8 cellular contexts compared by ENCODE assay signal in the genomic region with DNA sequence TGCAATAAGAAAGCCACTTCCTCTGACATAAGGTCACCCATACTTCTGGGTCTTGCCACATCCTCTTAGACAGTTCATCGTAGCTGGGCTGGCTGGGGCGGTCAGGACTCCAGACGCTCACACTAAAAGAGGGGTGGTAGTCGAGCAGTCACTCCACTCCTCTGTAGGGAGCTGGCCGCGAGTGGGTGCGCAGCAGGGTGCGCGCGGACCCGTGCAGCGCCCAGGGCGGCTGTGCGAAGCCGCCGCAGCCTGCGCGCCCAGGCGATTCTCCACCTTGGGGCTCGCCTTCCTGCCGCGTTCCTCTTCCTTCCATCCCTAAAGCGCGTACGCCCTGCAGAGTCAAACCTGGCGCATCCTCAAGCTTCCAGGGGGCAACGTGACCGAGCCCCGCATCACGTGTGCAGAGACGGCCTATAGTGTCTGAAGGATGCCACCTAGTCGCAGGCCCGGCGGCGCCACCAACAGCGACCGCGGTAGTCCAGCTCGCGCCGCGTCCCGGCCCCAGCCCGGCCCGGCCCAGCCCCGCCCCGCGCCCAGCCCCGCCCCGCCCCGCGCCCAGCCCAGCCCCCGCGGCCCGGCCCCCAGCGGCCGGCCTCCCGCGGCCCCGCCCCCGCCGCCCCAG. TPM values are rescaled to one million over a fixed set of nuclear protein-coding genes. Genes with fewer than 3 reads are reported as not detected.
DNase-seq lines count a peak whose midpoint lies in the region; ATAC-seq and TF ChIP-seq lines count a peak whose summit lies in the region.

No MANE protein-coding gene starts in this region.

- H3K4me1 Mint-ChIP-seq in activated naive CD4-positive, alpha-beta T cell treated with anti-CD3 and anti-CD28 coated beads, Interleukin-2, amount 50 U/mL, for 24 hours: peaks cover 63% of the 10 kb centered on the region
- peaks cover 5% of the 10 kb centered on the region for H3K4me1 Mint-ChIP-seq in glutamatergic neuron (ENCODE audit: low read depth, unreplicated experiment)

- H3K36me3 Mint-ChIP-seq in activated naive CD4-positive, alpha-beta T cell treated with anti-CD3 and anti-CD28 coated beads, Interleukin-2, amount 50 U/mL, for 24 hours: peaks cover 15% of the 10 kb centered on the region
- H3K36me3 Mint-ChIP-seq in glutamatergic neuron (ENCODE audit: unreplicated experiment): peaks cover 5% of the 10 kb centered on the region

- peak overlapping the region; percentile 61 for H3K4me3 ChIP-seq in NB4 (ENCODE audit: low read depth, low read length)
- peak overlapping the region; percentile 89 for H3K4me3 ChIP-seq in osteoblast (ENCODE audit: insufficient read depth, low read length)
- peak overlapping the region; percentile 74 for H3K4me3 ChIP-seq in thymus (ENCODE audit: low read length)

- H3K27me3 Mint-ChIP-seq in activated naive CD4-positive, alpha-beta T cell treated with anti-CD3 and anti-CD28 coated beads, Interleukin-2, amount 50 U/mL, for 24 hours: no peaks in the 10 kb centered on the region
- H3K27me3 Mint-ChIP-seq in glutamatergic neuron (ENCODE audit: unreplicated experiment): peaks cover 2% of the 10 kb centered on the region

- peak overlapping the region; percentile 86 for H3K27ac ChIP-seq in osteoblast (ENCODE audit: low read depth, low read length)
- peak overlapping the region; percentile 94 for H3K27ac ChIP-seq in thymus (ENCODE audit: low read depth)

- H3K9me3 ChIP-seq in osteoblast (ENCODE audit: low read depth, low read length) (no peaks in the 10 kb centered on the region), thymus (ENCODE audit: control insufficient read depth) (no peaks in the 10 kb centered on the region)

- H3K9me3 Mint-ChIP-seq in activated naive CD4-positive, alpha-beta T cell treated with anti-CD3 and anti-CD28 coated beads, Interleukin-2, amount 50 U/mL, for 24 hours: no peaks in the 10 kb centered on the region
- H3K9me3 Mint-ChIP-seq in glutamatergic neuron (ENCODE audit: unreplicated experiment): peaks cover 5% of the 10 kb centered on the region

- peak overlapping the region; percentile 95 for H3K4me2 ChIP-seq in osteoblast (ENCODE audit: insufficient read depth, low read length)

- peak overlapping the region; percentile 90 for H3K4me3 Mint-ChIP-seq in activated naive CD4-positive, alpha-beta T cell treated with anti-CD3 and anti-CD28 coated beads, Interleukin-2, amount 50 U/mL, for 24 hours
- peak overlapping the region; percentile 88 for H3K4me3 Mint-ChIP-seq in glutamatergic neuron (ENCODE audit: unreplicated experiment)

- H3K27ac Mint-ChIP-seq in activated naive CD4-positive, alpha-beta T cell treated with anti-CD3 and anti-CD28 coated beads, Interleukin-2, amount 50 U/mL, for 24 hours: no peak overlapping the region
- H3K27ac Mint-ChIP-seq in glutamatergic neuron (ENCODE audit: unreplicated experiment): peak overlapping the region; percentile 72

- in situ Hi-C loops in SK-MEL-5 (cut with HindIII; ENCODE audit: low pct_unique_long_range_greater_than_20kb, low sequenced_read_pairs): no loop called here

- H3K79me2 ChIP-seq in osteoblast (ENCODE audit: insufficient read depth, low read length): peaks cover 58% of the 10 kb centered on the region

- POLR2A ChIA-PET in GM10248 (lab: Yijun Ruan, JAX): interaction anchor here (0.6 to 1.3 kb wide), 4 partner anchors 18 to 392 kb away, joined by 3 to 5 read pairs (median 3); a partner anchor contains a TSS

- TF ChIP-seq CTCF in GM10248 (IDR thresholded peaks at IDR 0.05; ENCODE audit: control extremely low read depth, extremely low read depth, low read depth, missing control alignments) (peak; percentile 23), NB4 (IDR thresholded peaks at IDR 0.05; ENCODE audit: low read depth, low read length) (no peak), glutamatergic neuron (IDR thresholded peaks at IDR 0.05; ENCODE audit: partially characterized antibody, unreplicated experiment) (no peak), osteoblast (IDR thresholded peaks at IDR 0.05; ENCODE audit: extremely low read depth, low read depth, low read length) (no peak)

- peak; percentile 95 for DNase-seq in GM10248 (ENCODE audit: extremely low spot score)
- peak; percentile 91 for DNase-seq in NB4 (ENCODE audit: low read depth)
- DNase-seq in SK-MEL-5 (ENCODE audit: low read depth, low spot score): peak; percentile 81
- peak; percentile 90 for DNase-seq in glutamatergic neuron
- DNase-seq in osteoblast (ENCODE audit: insufficient read length, low spot score, missing footprints): peak; percentile 96

- peak overlapping the region; percentile 90 for H2AFZ ChIP-seq in osteoblast (ENCODE audit: low read length)

- H3K36me3 ChIP-seq in osteoblast (ENCODE audit: insufficient read depth, low read length) (peaks cover 23% of the 10 kb centered on the region), thymus (ENCODE audit: control insufficient read depth, insufficient read depth) (peaks cover 7% of the 10 kb centered on the region)

- peaks cover 13% of the 10 kb centered on the region for H4K20me1 ChIP-seq in osteoblast (ENCODE audit: insufficient read depth, low read length)

- under 1% methylated on average over 62 of the region's 62 CpGs for WGBS in thymus

- H3K27me3 ChIP-seq in osteoblast (ENCODE audit: insufficient read depth, low read length) (no peaks in the 10 kb centered on the region), thymus (ENCODE audit: control insufficient read depth, insufficient read depth) (no peaks in the 10 kb centered on the region)

- peaks cover 60% of the 10 kb centered on the region for H3K4me1 ChIP-seq in osteoblast (ENCODE audit: insufficient read depth, low read length)
- peaks cover 12% of the 10 kb centered on the region for H3K4me1 ChIP-seq in thymus (ENCODE audit: control insufficient read depth, insufficient read depth, low read length)

- TF ChIP-seq POLR2A in NB4 (IDR thresholded peaks at IDR 0.05; ENCODE audit: extremely low read depth, insufficient read length): no peak

- CTCF ChIA-PET in GM10248 (lab: Yijun Ruan, JAX): interaction anchor here (0.8 to 5.1 kb wide), 6 partner anchors 10 to 275 kb away, joined by 3 to 35 read pairs (median 3); no protein-coding TSS in a partner anchor

- ATAC-seq in HG02571 (IDR thresholded peaks at IDR 0.05; ENCODE audit: unreplicated experiment): peak; percentile 97

RNA-seq across cellular contexts. Expression of a gene that starts 0.4 kb away (rescaled TPM):
- 214 and 215 TPM in 2 replicates for total RNA-seq in SK-MEL-5 (2014; rRNA removed; shearing (Covaris generic))
- 118 and 124 TPM in 2 replicates for polyA plus RNA-seq in SK-MEL-5 (2015; cell fraction: cytosol; rRNA removed)
- polyA plus RNA-seq in SK-MEL-5 (2015; cell fraction: nucleus; rRNA removed): 106 and 109 TPM in 2 replicates
- total RNA-seq in glutamatergic neuron (ENCODE audit: unreplicated experiment) (29.3 TPM), osteoblast (140 and 142 TPM in 2 replicates)
- 297 TPM for polyA plus RNA-seq in thymus

Comparison
In these comparisons a context has a peak if more than half of its experiments do, and no peak if none do; other contexts are left out.
1. Peak in every context shown above with its lines: DNase-seq, ATAC-seq, H3K4me3 ChIP-seq and H3K27ac ChIP-seq.